ENCODE assay signal across 8 cellular contexts in the genomic region with DNA sequence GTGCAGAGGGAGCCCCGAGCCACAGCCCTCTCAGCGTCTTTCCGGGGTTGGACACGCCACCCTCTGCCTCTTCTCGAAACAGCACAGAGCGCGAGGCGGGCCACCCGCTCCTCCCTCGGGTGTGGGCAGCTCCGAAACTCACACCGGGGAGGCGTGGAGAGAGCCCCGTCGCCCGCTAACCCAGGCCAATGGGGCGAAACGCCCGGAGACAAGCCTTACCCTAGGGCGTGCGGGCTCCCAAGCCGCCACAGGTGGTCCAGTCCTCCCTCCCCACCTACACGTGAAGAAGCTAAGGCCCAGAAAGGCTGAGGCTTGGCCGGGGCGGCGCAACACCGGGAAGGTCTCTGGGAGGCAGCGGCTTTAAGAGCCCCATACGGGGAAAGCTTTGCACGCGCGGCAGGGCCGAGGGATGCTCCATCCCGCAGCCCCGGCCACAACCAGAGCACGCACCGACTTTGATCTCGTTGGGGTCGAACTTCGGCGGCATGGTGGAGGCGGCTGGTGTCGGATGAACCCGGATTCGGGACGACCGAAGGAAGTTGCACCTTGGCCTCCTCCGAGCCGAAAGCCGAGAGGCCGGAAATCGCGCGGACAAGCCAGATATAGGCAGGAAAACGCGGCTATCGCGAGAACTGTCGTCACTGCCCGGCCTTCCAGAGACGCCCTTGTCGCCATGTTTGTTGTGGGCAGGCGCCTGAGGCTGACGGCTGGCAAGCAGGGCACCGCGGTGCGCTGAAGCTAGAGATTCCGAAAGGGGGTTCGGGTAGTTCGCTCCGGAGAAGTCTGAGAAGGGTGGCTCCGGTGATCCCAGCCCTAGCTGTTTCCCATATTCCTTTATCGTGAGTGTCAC. TPM values are rescaled to one million over a fixed set of nuclear protein-coding genes. Genes with fewer than 3 reads are reported as not detected.
DNase-seq lines count a peak whose midpoint lies in the region; ATAC-seq and TF ChIP-seq lines count a peak whose summit lies in the region.

A gene (plus strand): TSS at position 680 of the 850 bp plus-strand sequence. CDS start 3,018 bp downstream, outside the sequence.
A gene (minus strand): TSS at position 576 of the 850 bp plus-strand sequence. CDS start 89 bp downstream, at position 487.

- peak within 1 kb of the TSS; percentile 82 for H3K4me2 ChIP-seq in parathyroid adenoma (ENCODE audit: low read length)

- H3K27me3 ChIP-seq in parathyroid adenoma (ENCODE audit: control insufficient read depth, insufficient read depth, low read length) (no peaks in the 10 kb centered on the region), tibial artery (no peaks in the 10 kb centered on the region)

- TF ChIP-seq CTCF in GM12873 (IDR thresholded peaks at IDR 0.05; ENCODE audit: insufficient read depth, low read depth, low read length, missing control alignments) (peak; percentile 20), parathyroid adenoma (IDR thresholded peaks at IDR 0.05) (no peak), tibial artery (IDR thresholded peaks at IDR 0.05) (no peak)

- H3K4me1 Mint-ChIP-seq in activated naive CD8-positive, alpha-beta T cell treated with anti-CD3 and anti-CD28 coated beads, Interleukin-2, amount 50 U/mL, for 24 hours, result peaks cover 46% of the 10 kb centered on the region

- peak within 1 kb of the TSS; percentile 77 for H3K27ac ChIP-seq in parathyroid adenoma
- peak within 1 kb of the TSS; percentile 89 to 97 for H3K27ac ChIP-seq in tibial artery

- no peaks in the 10 kb centered on the region for H3K36me3 ChIP-seq in parathyroid adenoma (ENCODE audit: control insufficient read depth, insufficient read depth, low read length)
- peaks cover 31 to 49% (median 41%) of the 10 kb centered on the region in 3 donors for H3K36me3 ChIP-seq in tibial artery

- peak; percentile 93 for DNase-seq in NCI-H1436 (lab: John Stamatoyannopoulos, UW)
- DNase-seq in SW480 (ENCODE audit: low spot score), result peak; percentile 91
- peak; percentile 99 for DNase-seq in activated naive CD8-positive, alpha-beta T cell treated with anti-CD3 and anti-CD28 coated beads, Interleukin-2, amount 50 U/mL, for 24 hours
- peak; percentile 99 for DNase-seq in Right ventricle myocardium superior
- peak; percentile 94 to 98 for DNase-seq in tibial artery

- H3K79me2 ChIP-seq in parathyroid adenoma, result no peaks in the 10 kb centered on the region

- intact Hi-C loops in Right ventricle myocardium superior (cut with DNase I), result loop anchor here (2.0 kb wide), 1 partner anchor 26 kb away; a partner anchor contains a TSS
- intact Hi-C loops in tibial artery (cut with DNase I; ENCODE audit: low total_unique reads), result no loop called here

- H3K9me3 Mint-ChIP-seq in activated naive CD8-positive, alpha-beta T cell treated with anti-CD3 and anti-CD28 coated beads, Interleukin-2, amount 50 U/mL, for 24 hours, result no peaks in the 10 kb centered on the region

- peak within 1 kb of the TSS; percentile 99 for H3K27ac Mint-ChIP-seq in activated naive CD8-positive, alpha-beta T cell treated with anti-CD3 and anti-CD28 coated beads, Interleukin-2, amount 50 U/mL, for 24 hours

- peaks cover 57% of the 10 kb centered on the region for H3K36me3 Mint-ChIP-seq in activated naive CD8-positive, alpha-beta T cell treated with anti-CD3 and anti-CD28 coated beads, Interleukin-2, amount 50 U/mL, for 24 hours (ENCODE audit: low read depth)

- H3K4me1 ChIP-seq in parathyroid adenoma (no peaks in the 10 kb centered on the region), tibial artery (peaks cover 0 to 35% (median 30%) of the 10 kb centered on the region in 4 donors)

- peak within 1 kb of the TSS; percentile 92 for H2AFZ ChIP-seq in parathyroid adenoma

- H3K4me3 ChIP-seq in parathyroid adenoma (ENCODE audit: low read depth, low read length) (peak within 1 kb of the TSS; percentile 98), tibial artery (peak within 1 kb of the TSS; percentile 70 to 89)

- peak; percentile 64 for ATAC-seq in HG02763 (IDR thresholded peaks at IDR 0.05; ENCODE audit: unreplicated experiment)
- ATAC-seq in activated naive CD8-positive, alpha-beta T cell treated with anti-CD3 and anti-CD28 coated beads, Interleukin-2, amount 50 U/mL, for 24 hours, result peak; percentile 53
- peak; percentile 81 for ATAC-seq in Right ventricle myocardium superior (ENCODE audit: poor library complexity)

- H3K9ac ChIP-seq in parathyroid adenoma, result peak within 1 kb of the TSS; percentile 53

- H3K9me3 ChIP-seq in parathyroid adenoma (ENCODE audit: control insufficient read depth, low read length) (no peaks in the 10 kb centered on the region), tibial artery (no peaks in the 10 kb centered on the region)

- peak within 1 kb of the TSS; percentile 99 for H3K4me3 Mint-ChIP-seq in activated naive CD8-positive, alpha-beta T cell treated with anti-CD3 and anti-CD28 coated beads, Interleukin-2, amount 50 U/mL, for 24 hours

- H3K27me3 Mint-ChIP-seq in activated naive CD8-positive, alpha-beta T cell treated with anti-CD3 and anti-CD28 coated beads, Interleukin-2, amount 50 U/mL, for 24 hours, result no peaks in the 10 kb centered on the region

RNA-seq across cellular contexts. Expression of the first gene that starts in this region (rescaled TPM):
- 52.1 TPM for total RNA-seq in Right ventricle myocardium superior

RNA-seq across cellular contexts. Expression of the second gene that starts in this region (rescaled TPM):
- 628 TPM for total RNA-seq in Right ventricle myocardium superior

Comparison
In these comparisons a context has a peak if more than half of its experiments do, and no peak if none do; other contexts are left out.
1. Peak in every context shown above with its lines: DNase-seq, ATAC-seq, H3K4me3 ChIP-seq and H3K27ac ChIP-seq.